9 cellular contexts compared by ENCODE assay signal in genomic region chr3:159762238-159762637, GRCh38.
A peak's percentile ranks its signal among the peaks of the same experiment; 100 is the strongest.
DNase-seq lines count a peak whose midpoint lies in the region; ATAC-seq and TF ChIP-seq lines count a peak whose summit lies in the region.
"Had no signal": no experiment of that assay in that cellular context is flagged by ENCODE, and none has a peak within 500 bp of the region (broad histone marks: within the 10 kb centered on the region; RNA-seq: fewer than 3 reads in every experiment).

No MANE protein-coding gene starts in this region.

- H3K27ac ChIP-seq in PC-9, result peak overlapping the region; percentile 62

- peaks cover 47% of the 10 kb centered on the region for H3K4me1 ChIP-seq in PC-9 (replicated peaks; ENCODE audit: insufficient read depth)

- no peak for TF ChIP-seq CTCF in PC-9 (conservative IDR thresholded peaks at IDR 0.05)
- no peak for TF ChIP-seq CTCF in fibroblast of the aortic adventitia (IDR thresholded peaks at IDR 0.05; ENCODE audit: insufficient read depth, low read length)

- H3K79me2 ChIP-seq in PC-9 (ENCODE audit: low read depth), result peaks cover 15% of the 10 kb centered on the region

- ATAC-seq in HG03139 (IDR thresholded peaks at IDR 0.05; ENCODE audit: unreplicated experiment), result no peak

- CTCF ChIA-PET in PC-9 (lab: Charles Lee), result interaction anchor here (2.1 kb wide), 1 partner anchor 42 kb away, joined by 4 read pairs; no protein-coding TSS in a partner anchor

- no peaks in the 10 kb centered on the region for H3K36me3 ChIP-seq in PC-9 (ENCODE audit: low read depth)

- POLR2A ChIA-PET in PC-9 (lab: Charles Lee; ENCODE audit: unreplicated experiment), result interaction anchor here (0.5 to 1.0 kb wide), 4 partner anchors 25 to 381 kb away, joined by 3 to 14 read pairs (median 6); no protein-coding TSS in a partner anchor

- H3K4me2 ChIP-seq in PC-9, result peak overlapping the region; percentile 90

- peak overlapping the region; percentile 61 for H3K4me3 ChIP-seq in PC-9
- H3K4me3 ChIP-seq in fibroblast of the aortic adventitia (ENCODE audit: low read depth, low read length), result no peak overlapping the region

- intact Hi-C loops in PC-9 (cut with micrococcal nuclease; ENCODE audit: unreplicated experiment), result loop anchor here (10.0 kb wide), 1 partner anchor 597 kb away; no protein-coding TSS in a partner anchor

- peaks cover 35% of the 10 kb centered on the region for H3F3A ChIP-seq in PC-9 (ENCODE audit: insufficient read depth, low read depth)

- DNase-seq in GM03348 (ENCODE audit: low spot score), result peak; percentile 78
- peak; percentile 60 to 61 for DNase-seq in PC-9
- DNase-seq in fibroblast of the aortic adventitia (ENCODE audit: low read depth), result peak; percentile 40
- peak; percentile 58 for DNase-seq in renal cortical epithelial cell (ENCODE audit: low read depth)
- DNase-seq in HT-29 (ENCODE audit: low spot score), result no peak
- no peak for DNase-seq in T1000 (lab: John Stamatoyannopoulos, UW)
- no peak for DNase-seq in activated CD8-positive, alpha-beta memory T cell treated with anti-CD3 and anti-CD28 coated beads for 24 hours
- DNase-seq: activated B cell treated with CpG ODN at 0.5 μM for 24 hours had no signal

- BruUV-seq in PC-9 (replicated peaks; lab: Mats Ljungman, UMichigan), result no TSS peak

- H3K9me2 ChIP-seq in PC-9 (ENCODE audit: insufficient read depth), result no peaks in the 10 kb centered on the region

- no peaks in the 10 kb centered on the region for H3K27me3 ChIP-seq in PC-9 (ENCODE audit: insufficient read depth, low read depth)

- H4K20me1 ChIP-seq in PC-9 (ENCODE audit: insufficient read depth), result no peaks in the 10 kb centered on the region

- no peak overlapping the region for H2AFZ ChIP-seq in PC-9

- H3K9me3 ChIP-seq in PC-9 (ENCODE audit: insufficient read depth, low read depth), result peaks cover 6% of the 10 kb centered on the region; the same call in 1 of the 2 replicates

Comparison
In these comparisons a context has a peak if more than half of its experiments do, and no peak if none do; other contexts are left out.
1. DNase-seq: peak in GM03348 (single experiment), PC-9 (2 of 2), fibroblast of the aortic adventitia (single experiment) and renal cortical epithelial cell (single experiment); none in HT-29 (single experiment), T1000 (single experiment) and activated CD8-positive, alpha-beta memory T cell treated with anti-CD3 and anti-CD28 coated beads for 24 hours (single experiment).